In genomic region chr22:19784396-19785175, GRCh38 we compare ENCODE assay signal across 23 cellular contexts. TPM values are rescaled to one million over a fixed set of nuclear protein-coding genes. Genes with fewer than 3 reads are reported as not detected.
"Had no signal": no experiment of that assay in that cellular context is flagged by ENCODE, and none has a peak within 500 bp of the region (broad histone marks: within the 10 kb centered on the region; RNA-seq: fewer than 3 reads in every experiment).

No MANE protein-coding gene starts in this region.

- ATAC-seq: effector memory CD8-positive, alpha-beta T cell; sciatic nerve; T-helper 17 cell had no signal

- H3K9me3 ChIP-seq: colonic mucosa, thoracic aorta, upper lobe of left lung had no signal

- H3K27ac Mint-ChIP-seq: activated CD4-positive, alpha-beta memory T cell treated with anti-CD3 and anti-CD28 coated beads for 36 hours; activated naive CD8-positive, alpha-beta T cell treated with anti-CD3 and anti-CD28 coated beads for 36 hours; effector memory CD8-positive, alpha-beta T cell; nephron; T-helper 17 cell had no signal

- H3K4me3 ChIP-seq: colonic mucosa, dorsolateral prefrontal cortex, esophagus muscularis mucosa, SK-N-MC, thoracic aorta, upper lobe of left lung had no signal

- H3K9me3 Mint-ChIP-seq: activated CD4-positive, alpha-beta memory T cell treated with anti-CD3 and anti-CD28 coated beads for 36 hours; activated naive CD8-positive, alpha-beta T cell treated with anti-CD3 and anti-CD28 coated beads for 36 hours; central memory CD8-positive, alpha-beta T cell; effector memory CD8-positive, alpha-beta T cell; nephron had no signal

- H3K36me3 ChIP-seq: colonic mucosa, thoracic aorta, upper lobe of left lung had no signal

- H3K4me3 Mint-ChIP-seq: activated CD4-positive, alpha-beta memory T cell treated with anti-CD3 and anti-CD28 coated beads for 36 hours; activated naive CD8-positive, alpha-beta T cell treated with anti-CD3 and anti-CD28 coated beads for 36 hours; central memory CD8-positive, alpha-beta T cell; effector memory CD8-positive, alpha-beta T cell; nephron; T-helper 17 cell had no signal

- DNase-seq: activated CD4-positive, alpha-beta memory T cell treated with anti-CD3 and anti-CD28 coated beads for 36 hours; activated CD4-positive, alpha-beta T cell treated with anti-CD3 and anti-CD28 coated beads for 48 hours; activated gamma-delta T cell; activated naive CD8-positive, alpha-beta T cell treated with anti-CD3 and anti-CD28 coated beads for 36 hours; colonic mucosa; dorsolateral prefrontal cortex; effector memory CD8-positive, alpha-beta T cell; hippocampal formation; islet precursor cell; mammary epithelial cell; nucleus accumbens; stimulated activated CD4-positive, alpha-beta T cell treated with anti-CD3 and anti-CD28 coated beads, Interleukin-4, amount 100 ng/mL, for 1 hour; stimulated activated naive CD4-positive, alpha-beta T cell treated with Interleukin-2 at 50 U/mL for 16 hours; SW 1271; T-helper 17 cell had no signal

- H3K4me1 Mint-ChIP-seq: central memory CD8-positive, alpha-beta T cell; T-helper 17 cell had no signal

- H3K27ac ChIP-seq: colonic mucosa, dorsolateral prefrontal cortex, esophagus muscularis mucosa, SK-N-MC, thoracic aorta, upper lobe of left lung had no signal

- H3K27me3 ChIP-seq: colonic mucosa, upper lobe of left lung had no signal

- H3K4me1 ChIP-seq: colonic mucosa, upper lobe of left lung had no signal

RNA-seq across cellular contexts. Expression of gene TBX1, which starts 24.0 kb away (rescaled TPM):
- total RNA-seq: activated CD4-positive, alpha-beta memory T cell treated with anti-CD3 and anti-CD28 coated beads for 36 hours; activated naive CD8-positive, alpha-beta T cell treated with anti-CD3 and anti-CD28 coated beads for 36 hours; frontal cortex; T-helper 17 cell had no signal
- polyA plus RNA-seq: mammary epithelial cell had no signal
